In genomic region chr11:63610604-63611394, GRCh38 we compare ENCODE assay signal across 10 cellular contexts. TPM values are rescaled to one million over a fixed set of nuclear protein-coding genes. Genes with fewer than 3 reads are reported as not detected.
DNase-seq lines count a peak whose midpoint lies in the region; ATAC-seq and TF ChIP-seq lines count a peak whose summit lies in the region.
"Had no signal": no experiment of that assay in that cellular context is flagged by ENCODE, and none has a peak within 500 bp of the region (broad histone marks: within the 10 kb centered on the region; RNA-seq: fewer than 3 reads in every experiment).

No MANE protein-coding gene starts in this region.

- TF ChIP-seq POLR2A in adrenal gland (IDR thresholded peaks at IDR 0.05), result no peak

- no peak overlapping the region for H3K4me3 Mint-ChIP-seq in activated CD8-positive, alpha-beta memory T cell treated with anti-CD3 and anti-CD28 coated beads, Interleukin-2, amount 10 ng/mL, durations not matched to agents 7 days and 5 days
- H3K4me3 Mint-ChIP-seq in activated CD8-positive, alpha-beta T cell treated with anti-CD3 and anti-CD28 coated beads, Interleukin-2, amount 10 ng/mL, durations not matched to agents 7 days and 5 days, result no peak overlapping the region

- no peaks in the 10 kb centered on the region for H3K9me3 Mint-ChIP-seq in activated CD8-positive, alpha-beta memory T cell treated with anti-CD3 and anti-CD28 coated beads, Interleukin-2, amount 10 ng/mL, durations not matched to agents 7 days and 5 days (ENCODE audit: low read depth)
- H3K9me3 Mint-ChIP-seq in activated CD8-positive, alpha-beta T cell treated with anti-CD3 and anti-CD28 coated beads, Interleukin-2, amount 10 ng/mL, durations not matched to agents 7 days and 5 days (ENCODE audit: insufficient read depth), result no peaks in the 10 kb centered on the region

- no peaks in the 10 kb centered on the region for H3K27me3 Mint-ChIP-seq in activated CD8-positive, alpha-beta memory T cell treated with anti-CD3 and anti-CD28 coated beads, Interleukin-2, amount 10 ng/mL, durations not matched to agents 7 days and 5 days
- H3K27me3 Mint-ChIP-seq in activated CD8-positive, alpha-beta T cell treated with anti-CD3 and anti-CD28 coated beads, Interleukin-2, amount 10 ng/mL, durations not matched to agents 7 days and 5 days (ENCODE audit: low read depth), result peaks cover 4% of the 10 kb centered on the region

- H3K9me3 ChIP-seq in adrenal gland (replicated peaks in 1 of 3) (no peaks in the 10 kb centered on the region), thoracic aorta (no peaks in the 10 kb centered on the region)

- ATAC-seq in activated CD8-positive, alpha-beta memory T cell treated with anti-CD3 and anti-CD28 coated beads, Interleukin-2, amount 10 ng/mL, durations not matched to agents 7 days and 5 days, result no peak
- ATAC-seq in thoracic aorta (ENCODE audit: insufficient number of reproducible peaks, low FRiP score, low read depth) (no peak), GM18909 (IDR thresholded peaks at IDR 0.05; ENCODE audit: poor library complexity, unreplicated experiment) (no peak)
- no peak for ATAC-seq in activated CD8-positive, alpha-beta T cell treated with anti-CD3 and anti-CD28 coated beads, Interleukin-2, amount 10 ng/mL, durations not matched to agents 7 days and 5 days

- peaks cover 24% of the 10 kb centered on the region for H3K4me1 Mint-ChIP-seq in activated CD8-positive, alpha-beta memory T cell treated with anti-CD3 and anti-CD28 coated beads, Interleukin-2, amount 10 ng/mL, durations not matched to agents 7 days and 5 days
- H3K4me1 Mint-ChIP-seq in activated CD8-positive, alpha-beta T cell treated with anti-CD3 and anti-CD28 coated beads, Interleukin-2, amount 10 ng/mL, durations not matched to agents 7 days and 5 days (ENCODE audit: low read depth), result peaks cover 22% of the 10 kb centered on the region

- H3K4me1 ChIP-seq in adrenal gland (replicated peaks in 1 of 2), result peaks cover 24 to 50% of the 10 kb centered on the region in 2 donors
- H3K4me1 ChIP-seq in thoracic aorta (ENCODE audit: control insufficient read depth in 1 of 2, low read depth in 2 of 2), result peaks cover 21 to 50% of the 10 kb centered on the region in 2 donors

- 59 to 68% (median 60%) methylated on average over 14 of the region's 14 CpGs for WGBS in adrenal gland, 4 donors

- DNase-seq in activated CD8-positive, alpha-beta memory T cell treated with anti-CD3 and anti-CD28 coated beads, Interleukin-2, amount 50 U/mL, for 48 hours, result peak; percentile 41
- no peak for DNase-seq in activated CD8-positive, alpha-beta memory T cell treated with anti-CD3 and anti-CD28 coated beads, Interleukin-2, amount 10 ng/mL, durations not matched to agents 7 days and 5 days
- DNase-seq in adrenal gland (peak in 4 of 7 donors; percentile 32 to 53 (median 38)), inferior parietal cortex (ENCODE audit: extremely low spot score) (peak; percentile 66), thoracic aorta (ENCODE audit: low spot score) (no peak), NOMO-1 treated with dmso at 0.1 percent for 144 hours (lab: John Stamatoyannopoulos, UW; ENCODE audit: unreplicated experiment) (no peak)
- DNase-seq in activated CD8-positive, alpha-beta T cell treated with anti-CD3 and anti-CD28 coated beads, Interleukin-2, amount 10 ng/mL, durations not matched to agents 7 days and 5 days, result no peak

- H3K27me3 ChIP-seq in adrenal gland (no peaks in the 10 kb centered on the region), thoracic aorta (replicated peaks; ENCODE audit: insufficient read depth) (no peaks in the 10 kb centered on the region)

- H3K27ac ChIP-seq in adrenal gland (peak overlapping the region in 3 of 5 donors; percentile 15 to 63 (median 45)), thoracic aorta (peak overlapping the region; percentile 2 to 47)
- H3K27ac ChIP-seq: HL-60 had no signal

- no peaks in the 10 kb centered on the region for H3K36me3 Mint-ChIP-seq in activated CD8-positive, alpha-beta memory T cell treated with anti-CD3 and anti-CD28 coated beads, Interleukin-2, amount 10 ng/mL, durations not matched to agents 7 days and 5 days
- no peaks in the 10 kb centered on the region for H3K36me3 Mint-ChIP-seq in activated CD8-positive, alpha-beta T cell treated with anti-CD3 and anti-CD28 coated beads, Interleukin-2, amount 10 ng/mL, durations not matched to agents 7 days and 5 days (ENCODE audit: low read depth)

- H3K36me3 ChIP-seq in adrenal gland (replicated peaks in 1 of 2) (no peaks in the 10 kb centered on the region), thoracic aorta (no peaks in the 10 kb centered on the region)

- intact Hi-C loops in adrenal gland (cut with DNase I), result no loop called here

- no peak overlapping the region for H3K4me3 ChIP-seq in adrenal gland
- H3K4me3 ChIP-seq in thoracic aorta, result peak overlapping the region; percentile 37

- CTCF ChIA-PET in activated CD8-positive, alpha-beta memory T cell treated with anti-CD3 and anti-CD28 coated beads, Interleukin-2, amount 10 ng/mL, durations not matched to agents 7 days and 5 days (lab: Charles Lee), result no interaction called here
- CTCF ChIA-PET in activated CD8-positive, alpha-beta T cell treated with anti-CD3 and anti-CD28 coated beads, Interleukin-2, amount 10 ng/mL, durations not matched to agents 7 days and 5 days (lab: Charles Lee), result no interaction called here

- POLR2A ChIA-PET in activated CD8-positive, alpha-beta T cell treated with anti-CD3 and anti-CD28 coated beads, Interleukin-2, amount 10 ng/mL, durations not matched to agents 7 days and 5 days (lab: Charles Lee), result no interaction called here

- H3K27ac Mint-ChIP-seq in activated CD8-positive, alpha-beta memory T cell treated with anti-CD3 and anti-CD28 coated beads, Interleukin-2, amount 10 ng/mL, durations not matched to agents 7 days and 5 days, result no peak overlapping the region
- no peak overlapping the region for H3K27ac Mint-ChIP-seq in activated CD8-positive, alpha-beta T cell treated with anti-CD3 and anti-CD28 coated beads, Interleukin-2, amount 10 ng/mL, durations not matched to agents 7 days and 5 days

- TF ChIP-seq CTCF in adrenal gland (IDR thresholded peaks at IDR 0.05), result peak in 3 of 6 experiments; percentile 11 to 23 (median 12)
- TF ChIP-seq CTCF in thoracic aorta (IDR thresholded peaks at IDR 0.05), result peak; percentile 19

RNA-seq across cellular contexts. Expression of gene PLAAT3, which starts 3.4 kb away (rescaled TPM):
- 10 to 100 TPM; 21.7 to 25.5 TPM for total RNA-seq in activated CD8-positive, alpha-beta memory T cell treated with anti-CD3 and anti-CD28 coated beads, Interleukin-2, amount 10 ng/mL, durations not matched to agents 7 days and 5 days
- 10 to 100 TPM; 31.8 to 79.7 (median 59.7) TPM for total RNA-seq in adrenal gland
- polyA plus RNA-seq in adrenal gland, result 100 to 1,000 TPM in 1 of 3 donors, 10 to 100 TPM in 2; 34.8 to 138 (median 41.1) TPM
- total RNA-seq in thoracic aorta, result 10 to 100 TPM; 29.5 to 48.7 TPM
- 10 to 100 TPM in 1 of 2 experiments, 1 to 10 TPM in 1; 9.7 to 10.4 TPM for total RNA-seq in activated CD8-positive, alpha-beta T cell treated with anti-CD3 and anti-CD28 coated beads, Interleukin-2, amount 10 ng/mL, durations not matched to agents 7 days and 5 days

RNA-seq across cellular contexts. Expression of gene PLAAT2, which starts 47.6 kb away (rescaled TPM):
- total RNA-seq in activated CD8-positive, alpha-beta memory T cell treated with anti-CD3 and anti-CD28 coated beads, Interleukin-2, amount 10 ng/mL, durations not matched to agents 7 days and 5 days, result 1 to 10 TPM in 1 of 2 experiments, under 1 TPM in 1; 0.73 to 1.3 TPM
- total RNA-seq in adrenal gland, result not detected
- under 1 TPM in 1 of 3 donors, not detected in 2; 0.30 TPM for polyA plus RNA-seq in adrenal gland
- not detected for total RNA-seq in thoracic aorta
- total RNA-seq in activated CD8-positive, alpha-beta T cell treated with anti-CD3 and anti-CD28 coated beads, Interleukin-2, amount 10 ng/mL, durations not matched to agents 7 days and 5 days, result under 1 TPM in 1 of 2 experiments, not detected in 1; 0.57 TPM
- polyA plus RNA-seq: AG04450 had no signal

Comparison
In these comparisons a context has a peak if more than half of its experiments do, and no peak if none do; other contexts are left out.
1. DNase-seq: peak in activated CD8-positive, alpha-beta memory T cell treated with anti-CD3 and anti-CD28 coated beads, Interleukin-2, amount 50 U/mL, for 48 hours (single experiment), adrenal gland (4 of 7) and inferior parietal cortex (single experiment); none in activated CD8-positive, alpha-beta memory T cell treated with anti-CD3 and anti-CD28 coated beads, Interleukin-2, amount 10 ng/mL, durations not matched to agents 7 days and 5 days (single experiment), thoracic aorta (single experiment), NOMO-1 treated with dmso at 0.1 percent for 144 hours (single experiment) and activated CD8-positive, alpha-beta T cell treated with anti-CD3 and anti-CD28 coated beads, Interleukin-2, amount 10 ng/mL, durations not matched to agents 7 days and 5 days (single experiment).